In the genomic region with DNA sequence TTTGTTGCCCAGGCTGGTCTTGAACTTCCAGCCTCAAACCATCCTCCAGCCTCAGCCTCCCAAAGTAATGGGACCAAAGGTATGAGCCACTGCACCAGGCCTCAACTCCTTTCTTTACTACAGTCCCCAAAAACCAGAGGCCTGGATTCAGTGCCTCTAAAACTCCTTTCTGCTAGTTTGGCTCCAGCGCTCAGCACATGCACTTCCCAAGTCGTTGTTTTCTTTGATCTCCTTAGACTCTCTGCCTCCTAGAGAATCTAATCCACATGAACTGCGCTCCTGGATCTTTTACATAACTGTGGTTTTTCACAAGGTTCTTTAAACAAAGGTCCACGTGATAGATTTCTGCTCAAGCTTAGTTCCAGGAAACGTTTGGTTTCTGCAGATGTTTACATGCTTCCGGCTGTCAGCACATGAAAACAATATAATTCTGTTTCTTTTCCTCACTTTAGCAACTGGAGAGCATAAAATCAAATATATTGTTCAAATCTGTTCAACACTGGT, we compare ENCODE assay signal across 9 cellular contexts.
A peak's percentile ranks its signal among the peaks of the same experiment; 100 is the strongest.
DNase-seq lines count a peak whose midpoint lies in the region; ATAC-seq and TF ChIP-seq lines count a peak whose summit lies in the region.
"Had no signal": no experiment of that assay in that cellular context is flagged by ENCODE, and none has a peak within 500 bp of the region (broad histone marks: within the 10 kb centered on the region; RNA-seq: fewer than 3 reads in every experiment).

No MANE protein-coding gene starts in this region.

- DNase-seq in hepatocyte (ENCODE audit: low spot score) (peak; percentile 76), testis (no peak), DMS 273 treated with DMSO at 0.1 percent for 48 hours (lab: John Stamatoyannopoulos, UW) (no peak), endodermal cell (no peak)

- peaks cover 80% of the 10 kb centered on the region for H3K36me3 Mint-ChIP-seq in activated T-helper 17 cell treated with anti-CD3 and anti-CD28 coated beads, Interleukin-2, amount 50 U/mL, for 72 hours (ENCODE audit: low read depth)
- H3K36me3 Mint-ChIP-seq in endodermal cell (ENCODE audit: low read depth), result peaks cover 19% of the 10 kb centered on the region

- H3K36me3 ChIP-seq in hepatocyte (replicated peaks; ENCODE audit: insufficient read depth, low read depth) (no peaks in the 10 kb centered on the region), testis (ENCODE audit: low read depth, missing control alignments) (no peaks in the 10 kb centered on the region), endodermal cell (ENCODE audit: control insufficient read depth, insufficient read depth, low read length) (no peaks in the 10 kb centered on the region)

- H3K9ac ChIP-seq in endodermal cell (ENCODE audit: extremely low read depth, low read length, poor library complexity, severe bottlenecking), result no peak overlapping the region

- H3K4me3 Mint-ChIP-seq in activated T-helper 17 cell treated with anti-CD3 and anti-CD28 coated beads, Interleukin-2, amount 50 U/mL, for 72 hours, result peak overlapping the region; percentile 78
- no peak overlapping the region for H3K4me3 Mint-ChIP-seq in endodermal cell
- H3K4me3 Mint-ChIP-seq: neural crest cell had no signal

- H3K9me3 ChIP-seq in hepatocyte (ENCODE audit: low read depth) (no peaks in the 10 kb centered on the region), testis (no peaks in the 10 kb centered on the region), endodermal cell (ENCODE audit: control insufficient read depth, low read length) (peaks cover 9% of the 10 kb centered on the region)

- peaks cover 52% of the 10 kb centered on the region for H3K4me1 Mint-ChIP-seq in activated T-helper 17 cell treated with anti-CD3 and anti-CD28 coated beads, Interleukin-2, amount 50 U/mL, for 72 hours
- H3K4me1 Mint-ChIP-seq in endodermal cell, result no peaks in the 10 kb centered on the region
- H3K4me1 Mint-ChIP-seq: neural crest cell had no signal

- no peak overlapping the region for H2AFZ ChIP-seq in hepatocyte

- no peak for TF ChIP-seq POLR2A in testis (IDR thresholded peaks at IDR 0.05)

- H3K9me2 ChIP-seq in hepatocyte (replicated peaks; ENCODE audit: insufficient read depth), result no peaks in the 10 kb centered on the region

- TF ChIP-seq CTCF in hepatocyte (IDR thresholded peaks at IDR 0.05; ENCODE audit: poor library complexity) (no peak), testis (IDR thresholded peaks at IDR 0.05) (no peak), endodermal cell (conservative IDR thresholded peaks at IDR 0.05) (no peak)

- peak; percentile 68 for ATAC-seq in GM18517 (IDR thresholded peaks at IDR 0.05; ENCODE audit: unreplicated experiment)
- ATAC-seq in HG03064 (IDR thresholded peaks at IDR 0.05; ENCODE audit: low read depth, unreplicated experiment), result peak; percentile 68
- ATAC-seq in activated T-helper 17 cell treated with anti-CD3 and anti-CD28 coated beads, Interleukin-2, amount 50 U/mL, for 72 hours (replicated peaks), result peak; percentile 54
- ATAC-seq in HG03045 (IDR thresholded peaks at IDR 0.05; ENCODE audit: unreplicated experiment), result no peak

- H3K27me3 Mint-ChIP-seq in activated T-helper 17 cell treated with anti-CD3 and anti-CD28 coated beads, Interleukin-2, amount 50 U/mL, for 72 hours, result no peaks in the 10 kb centered on the region
- H3K27me3 Mint-ChIP-seq in endodermal cell (ENCODE audit: insufficient read depth), result no peaks in the 10 kb centered on the region

- H3K27me3 ChIP-seq in hepatocyte (no peaks in the 10 kb centered on the region), testis (no peaks in the 10 kb centered on the region), endodermal cell (ENCODE audit: control insufficient read depth, insufficient read depth, low read length, poor library complexity, severe bottlenecking) (no peaks in the 10 kb centered on the region)

- no peaks in the 10 kb centered on the region for H3K4me1 ChIP-seq in hepatocyte (ENCODE audit: insufficient read depth)
- H3K4me1 ChIP-seq in testis, result peaks cover 14% of the 10 kb centered on the region
- H3K4me1 ChIP-seq in endodermal cell (ENCODE audit: control insufficient read depth, insufficient read depth, low read length), result no peaks in the 10 kb centered on the region

- peaks cover 4% of the 10 kb centered on the region for H3K79me2 ChIP-seq in hepatocyte

- H3K27ac Mint-ChIP-seq in activated T-helper 17 cell treated with anti-CD3 and anti-CD28 coated beads, Interleukin-2, amount 50 U/mL, for 72 hours, result peak overlapping the region; percentile 92
- H3K27ac Mint-ChIP-seq in endodermal cell, result no peak overlapping the region

- no peaks in the 10 kb centered on the region for H4K20me1 ChIP-seq in hepatocyte (ENCODE audit: insufficient read depth, poor library complexity, severe bottlenecking)

- H3K4me3 ChIP-seq in hepatocyte (no peak overlapping the region), testis (no peak overlapping the region), endodermal cell (ENCODE audit: low read length) (no peak overlapping the region)

- no peak overlapping the region for H3K4me2 ChIP-seq in hepatocyte

- intact Hi-C loops in testis (cut with DNase I; ENCODE audit: low total_unique reads), result no loop called here

- WGBS in hepatocyte (ENCODE audit: low lambda C conversion rate, missing lambda C conversion rate), result 27% methylated on average over 6 of the region's 6 CpGs
- 32 to 42% methylated on average over 6 of the region's 6 CpGs for WGBS in testis, 2 donors
- 78 to 81% methylated on average over 6 of the region's 6 CpGs for WGBS in endodermal cell (ENCODE audit: insufficient coverage in 1 of 2, insufficient read length in 1 of 2), 2 experiments

- no peaks in the 10 kb centered on the region for H3K9me3 Mint-ChIP-seq in activated T-helper 17 cell treated with anti-CD3 and anti-CD28 coated beads, Interleukin-2, amount 50 U/mL, for 72 hours
- H3K9me3 Mint-ChIP-seq in endodermal cell, result peaks cover 28% of the 10 kb centered on the region
- H3K9me3 Mint-ChIP-seq: neural crest cell had no signal

- H3K27ac ChIP-seq in hepatocyte, result peak overlapping the region; percentile 64
- H3K27ac ChIP-seq in testis, result peak overlapping the region; percentile 39 to 74
- H3K27ac ChIP-seq in endodermal cell (ENCODE audit: low read depth, low read length), result no peak overlapping the region
